In the genomic region with DNA sequence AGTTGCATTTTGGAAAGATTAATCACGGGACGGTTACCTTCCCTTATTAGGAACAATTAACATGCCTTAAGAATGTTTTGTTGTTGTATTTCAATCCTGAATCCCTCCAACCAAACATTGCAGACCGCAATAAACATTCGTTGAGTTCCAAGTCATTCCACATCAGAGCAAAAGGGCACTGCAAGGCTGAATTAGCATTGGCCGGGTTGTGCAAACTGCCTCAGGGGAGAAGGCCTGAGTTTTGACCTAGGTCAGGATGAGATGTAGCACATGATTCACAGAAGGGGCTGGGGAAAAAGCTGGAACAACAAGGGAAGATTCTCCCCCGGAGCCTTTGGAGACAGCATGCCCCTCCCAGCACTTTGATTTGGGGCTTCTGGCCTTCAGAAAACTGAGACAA, we compare ENCODE assay signal across 18 cellular contexts.
DNase-seq lines count a peak whose midpoint lies in the region; ATAC-seq and TF ChIP-seq lines count a peak whose summit lies in the region.
"Had no signal": no experiment of that assay in that cellular context is flagged by ENCODE, and none has a peak within 500 bp of the region (broad histone marks: within the 10 kb centered on the region; RNA-seq: fewer than 3 reads in every experiment).

No MANE protein-coding gene starts in this region.

- peaks cover 31% of the 10 kb centered on the region for H3K4me1 Mint-ChIP-seq in nephron progenitor cell
- H3K4me1 Mint-ChIP-seq in activated naive CD4-positive, alpha-beta T cell treated with anti-CD3 and anti-CD28 coated beads, Interleukin-2, amount 10 ng/mL, durations not matched to agents 7 days and 5 days: peaks cover 22% of the 10 kb centered on the region

- CTCF ChIA-PET in activated naive CD4-positive, alpha-beta T cell treated with anti-CD3 and anti-CD28 coated beads, Interleukin-2, amount 10 ng/mL, durations not matched to agents 7 days and 5 days (lab: Charles Lee): no interaction called here

- H3K27me3 Mint-ChIP-seq in nephron progenitor cell (ENCODE audit: low read depth, poor library complexity): peaks cover 6% of the 10 kb centered on the region
- no peaks in the 10 kb centered on the region for H3K27me3 Mint-ChIP-seq in activated naive CD4-positive, alpha-beta T cell treated with anti-CD3 and anti-CD28 coated beads, Interleukin-2, amount 10 ng/mL, durations not matched to agents 7 days and 5 days
- H3K27me3 Mint-ChIP-seq: activated CD4-positive, alpha-beta T cell treated with anti-CD3 and anti-CD28 coated beads for 36 hours; dendritic cell treated with granulocyte-macrophage colony-stimulating factor and Interleukin-4, amounts not matched to agents 40 ng/mL and 50 ng/mL, for 4 days had no signal

- H3K27me3 ChIP-seq in BLaER1 treated with 17β-estradiol and CSF1 and Interleukin-3, amounts not matched to agents 10 nM and 100 nM: no peaks in the 10 kb centered on the region
- no peaks in the 10 kb centered on the region for H3K27me3 ChIP-seq in MG63
- no peaks in the 10 kb centered on the region for H3K27me3 ChIP-seq in colonic mucosa
- no peaks in the 10 kb centered on the region for H3K27me3 ChIP-seq in right cardiac atrium (ENCODE audit: control insufficient read depth, insufficient read depth)
- H3K27me3 ChIP-seq: esophagus squamous epithelium, stomach had no signal

- H3K4me1 ChIP-seq in BLaER1 treated with 17β-estradiol and CSF1 and Interleukin-3, amounts not matched to agents 10 nM and 100 nM: peaks cover 27 to 65% (median 49%) of the 10 kb centered on the region in 10 experiments
- H3K4me1 ChIP-seq in colonic mucosa (no peaks in the 10 kb centered on the region), right cardiac atrium (ENCODE audit: control insufficient read depth, insufficient read depth, low read length) (no peaks in the 10 kb centered on the region)

- DNase-seq in MG63 (peak; percentile 67), colonic mucosa (peak; percentile 24), nephron progenitor cell (peak; percentile 22), SKM-1 treated with dmso at 0.1 percent for 144 hours (lab: John Stamatoyannopoulos, UW; ENCODE audit: unreplicated experiment) (no peak), right cardiac atrium (no peak)
- no peak for DNase-seq in activated naive CD4-positive, alpha-beta T cell treated with anti-CD3 and anti-CD28 coated beads, Interleukin-2, amount 10 ng/mL, durations not matched to agents 7 days and 5 days
- DNase-seq: activated CD4-positive, alpha-beta T cell treated with anti-CD3 and anti-CD28 coated beads for 36 hours; activated T-cell treated with anti-CD3 and anti-CD28 coated beads, Interleukin-2, amount 50 U/mL, for 48 hours; esophagus squamous epithelium; lower lobe of right lung; NCI-H1436 treated with DMSO at 0.1 percent for 48 hours; stomach had no signal

- no peak overlapping the region for H3K4me3 ChIP-seq in BLaER1 treated with 17β-estradiol and CSF1 and Interleukin-3, amounts not matched to agents 10 nM and 100 nM
- H3K4me3 ChIP-seq in MG63 (no peak overlapping the region), colonic mucosa (no peak overlapping the region), right cardiac atrium (ENCODE audit: low read length) (no peak overlapping the region)
- H3K4me3 ChIP-seq: esophagus squamous epithelium, lower lobe of right lung, skin epidermis, stomach had no signal

- peaks cover 9% of the 10 kb centered on the region for H3K9me3 Mint-ChIP-seq in nephron progenitor cell
- no peaks in the 10 kb centered on the region for H3K9me3 Mint-ChIP-seq in activated naive CD4-positive, alpha-beta T cell treated with anti-CD3 and anti-CD28 coated beads, Interleukin-2, amount 10 ng/mL, durations not matched to agents 7 days and 5 days
- H3K9me3 Mint-ChIP-seq: dendritic cell treated with granulocyte-macrophage colony-stimulating factor and Interleukin-4, amounts not matched to agents 40 ng/mL and 50 ng/mL, for 4 days; T-helper 1 cell treated with Interleukin-12 subunit alpha and Interleukin-12 subunit beta and Interleukin-4 antibody, amounts not matched to agents 30 μg/mL and 1 μg/mL, for 36 hours had no signal

- peak overlapping the region in 8 of 11 experiments; percentile 2 to 61 (median 34); a peak in 12 of 22 replicates for H3K4me2 ChIP-seq in BLaER1 treated with 17β-estradiol and CSF1 and Interleukin-3, amounts not matched to agents 10 nM and 100 nM

- H3K9me3 ChIP-seq in BLaER1 treated with 17β-estradiol and CSF1 and Interleukin-3, amounts not matched to agents 10 nM and 100 nM (replicated peaks in 1 of 11): peaks cover 5 to 12% (median 8%) of the 10 kb centered on the region in 11 experiments; a peak in 18 of 22 replicates
- no peaks in the 10 kb centered on the region for H3K9me3 ChIP-seq in MG63
- H3K9me3 ChIP-seq in colonic mucosa: no peaks in the 10 kb centered on the region
- no peaks in the 10 kb centered on the region for H3K9me3 ChIP-seq in right cardiac atrium (ENCODE audit: control insufficient read depth, low read length)
- H3K9me3 ChIP-seq: esophagus squamous epithelium, lower lobe of right lung had no signal

- no peaks in the 10 kb centered on the region for H3K36me3 Mint-ChIP-seq in nephron progenitor cell (ENCODE audit: low read depth)
- H3K36me3 Mint-ChIP-seq in activated naive CD4-positive, alpha-beta T cell treated with anti-CD3 and anti-CD28 coated beads, Interleukin-2, amount 10 ng/mL, durations not matched to agents 7 days and 5 days: no peaks in the 10 kb centered on the region

- H3K36me3 ChIP-seq in BLaER1 treated with 17β-estradiol and CSF1 and Interleukin-3, amounts not matched to agents 10 nM and 100 nM: no peaks in the 10 kb centered on the region
- H3K36me3 ChIP-seq in MG63 (no peaks in the 10 kb centered on the region), colonic mucosa (no peaks in the 10 kb centered on the region)
- H3K36me3 ChIP-seq: esophagus squamous epithelium, lower lobe of right lung, stomach had no signal

- no peaks in the 10 kb centered on the region for H4K20me1 ChIP-seq in BLaER1 treated with 17β-estradiol and CSF1 and Interleukin-3, amounts not matched to agents 10 nM and 100 nM

- ATAC-seq in right cardiac atrium: no peak
- ATAC-seq in HG03108 (IDR thresholded peaks at IDR 0.05; ENCODE audit: unreplicated experiment): no peak
- ATAC-seq: activated CD4-positive, alpha-beta T cell treated with anti-CD3 and anti-CD28 coated beads for 36 hours; HCT116; lower lobe of right lung had no signal

- peak overlapping the region; percentile 92 for H3K27ac Mint-ChIP-seq in nephron progenitor cell
- H3K27ac Mint-ChIP-seq in activated naive CD4-positive, alpha-beta T cell treated with anti-CD3 and anti-CD28 coated beads, Interleukin-2, amount 10 ng/mL, durations not matched to agents 7 days and 5 days: no peak overlapping the region
- H3K27ac Mint-ChIP-seq: activated CD4-positive, alpha-beta T cell treated with anti-CD3 and anti-CD28 coated beads for 36 hours; dendritic cell treated with granulocyte-macrophage colony-stimulating factor and Interleukin-4, amounts not matched to agents 40 ng/mL and 50 ng/mL, for 4 days; T-helper 1 cell treated with Interleukin-12 subunit alpha and Interleukin-12 subunit beta and Interleukin-4 antibody, amounts not matched to agents 30 μg/mL and 1 μg/mL, for 36 hours had no signal

- intact Hi-C loops in colonic mucosa (cut with DNase I): no loop called here
- intact Hi-C loops in right cardiac atrium (cut with DNase I): no loop called here

- H3K27ac ChIP-seq in BLaER1 treated with 17β-estradiol and CSF1 and Interleukin-3, amounts not matched to agents 10 nM and 100 nM: peak overlapping the region in 4 of 11 experiments; percentile 9 to 57 (median 47); a peak in 4 of 22 replicates
- no peak overlapping the region for H3K27ac ChIP-seq in colonic mucosa
- H3K27ac ChIP-seq in right cardiac atrium (ENCODE audit: low read length): no peak overlapping the region
- H3K27ac ChIP-seq: lower lobe of right lung, skin epidermis had no signal

- H3K9ac ChIP-seq in BLaER1 treated with 17β-estradiol and CSF1 and Interleukin-3, amounts not matched to agents 10 nM and 100 nM: no peak overlapping the region
- no peak overlapping the region for H3K9ac ChIP-seq in colonic mucosa (ENCODE audit: low read depth in 2 of 2, low read length in 2 of 2)

- TF ChIP-seq CTCF in colonic mucosa (IDR thresholded peaks at IDR 0.05): no peak
- TF ChIP-seq CTCF in nephron progenitor cell (IDR thresholded peaks at IDR 0.05): no peak

- WGBS in right cardiac atrium: 66% methylated on average over 6 of the region's 6 CpGs

- no peak overlapping the region for H3K4me3 Mint-ChIP-seq in nephron progenitor cell
- no peak overlapping the region for H3K4me3 Mint-ChIP-seq in activated naive CD4-positive, alpha-beta T cell treated with anti-CD3 and anti-CD28 coated beads, Interleukin-2, amount 10 ng/mL, durations not matched to agents 7 days and 5 days
- H3K4me3 Mint-ChIP-seq: activated CD4-positive, alpha-beta T cell treated with anti-CD3 and anti-CD28 coated beads for 36 hours; dendritic cell treated with granulocyte-macrophage colony-stimulating factor and Interleukin-4, amounts not matched to agents 40 ng/mL and 50 ng/mL, for 4 days; T-helper 1 cell treated with Interleukin-12 subunit alpha and Interleukin-12 subunit beta and Interleukin-4 antibody, amounts not matched to agents 30 μg/mL and 1 μg/mL, for 36 hours had no signal

Comparison
In these comparisons a context has a peak if more than half of its experiments do, and no peak if none do; other contexts are left out.
1. DNase-seq: peak in MG63 (single experiment), colonic mucosa (single experiment) and nephron progenitor cell (single experiment); none in activated naive CD4-positive, alpha-beta T cell treated with anti-CD3 and anti-CD28 coated beads, Interleukin-2, amount 10 ng/mL, durations not matched to agents 7 days and 5 days (single experiment), SKM-1 treated with dmso at 0.1 percent for 144 hours (single experiment) and right cardiac atrium (0 of 3).